16 cellular contexts compared by ENCODE assay signal in the genomic region with DNA sequence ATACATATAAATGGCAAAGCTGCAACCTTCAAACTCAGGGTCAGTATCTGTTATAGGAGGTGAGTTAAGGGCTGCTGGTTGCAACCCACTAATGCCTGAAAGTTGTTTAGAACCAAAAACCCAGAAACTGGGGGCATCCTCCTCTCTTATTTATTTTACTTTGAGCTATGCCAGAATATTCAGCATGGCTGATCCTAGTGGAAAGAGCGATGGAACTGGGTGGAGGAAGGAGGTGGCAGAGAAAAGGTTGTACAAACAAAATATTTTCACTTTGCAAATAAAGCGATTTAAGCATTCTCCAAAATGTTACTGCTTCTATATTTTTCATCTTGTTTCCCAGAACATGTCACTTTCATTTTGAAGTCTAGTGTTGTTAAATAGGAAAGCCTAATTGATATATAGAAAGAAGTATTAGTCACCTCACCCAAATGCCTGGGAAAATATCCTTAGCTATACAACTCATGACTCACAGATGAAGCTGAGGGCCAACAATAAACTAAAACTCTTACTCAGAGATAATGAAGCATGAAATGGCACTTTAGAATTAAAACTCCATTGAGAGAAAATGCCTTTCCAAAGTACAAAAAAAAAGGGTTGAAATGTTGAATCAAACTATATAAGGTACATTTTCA.
DNase-seq lines count a peak whose midpoint lies in the region; TF ChIP-seq lines count a peak whose summit lies in the region.
"Had no signal": no experiment of that assay in that cellular context is flagged by ENCODE, and none has a peak within 500 bp of the region (broad histone marks: within the 10 kb centered on the region; RNA-seq: fewer than 3 reads in every experiment).

No MANE protein-coding gene starts in this region.

- no peaks in the 10 kb centered on the region for H3K4me1 Mint-ChIP-seq in endothelial cell (ENCODE audit: unreplicated experiment)
- no peaks in the 10 kb centered on the region for H3K4me1 Mint-ChIP-seq in activated CD4-positive, alpha-beta T cell treated with anti-CD3 and anti-CD28 coated beads, Interleukin-2, amount 10 ng/mL, durations not matched to agents 7 days and 5 days
- H3K4me1 Mint-ChIP-seq: naive thymus-derived CD8-positive, alpha-beta T cell; stimulated activated memory B cell treated with anti-CD40 and anti-IgM and Interleukin-4, amounts not matched to agents 10 μg/mL and 1 μg/mL and 100 μg/mL, for 72 hours had no signal

- no peaks in the 10 kb centered on the region for H3K27me3 Mint-ChIP-seq in endothelial cell (ENCODE audit: unreplicated experiment)
- peaks cover 1% of the 10 kb centered on the region for H3K27me3 Mint-ChIP-seq in activated CD4-positive, alpha-beta T cell treated with anti-CD3 and anti-CD28 coated beads, Interleukin-2, amount 10 ng/mL, durations not matched to agents 7 days and 5 days
- H3K27me3 Mint-ChIP-seq: dendritic cell treated with granulocyte-macrophage colony-stimulating factor and Interleukin-4, amounts not matched to agents 40 ng/mL and 50 ng/mL, for 4 days; stimulated activated memory B cell treated with anti-CD40 and anti-IgM and Interleukin-4, amounts not matched to agents 10 μg/mL and 1 μg/mL and 100 μg/mL, for 72 hours had no signal

- peak; percentile 70 for TF ChIP-seq EP300 in Ishikawa (IDR thresholded peaks at IDR 0.05; ENCODE audit: borderline replicate concordance)

- POLR2A ChIA-PET in activated CD4-positive, alpha-beta T cell treated with anti-CD3 and anti-CD28 coated beads, Interleukin-2, amount 10 ng/mL, durations not matched to agents 7 days and 5 days (lab: Charles Lee), result no interaction called here

- H3K27ac ChIP-seq in brain microvascular endothelial cell, result peak overlapping the region; percentile 83
- H3K27ac ChIP-seq: Peyer's patch, VCaP had no signal

- DNase-seq in AG20443 (ENCODE audit: low spot score), result peak; percentile 45
- peak; percentile 73 for DNase-seq in brain microvascular endothelial cell
- DNase-seq in kidney glomerular epithelial cell (lab: John Stamatoyannopoulos, UW), result peak; percentile 92
- no peak for DNase-seq in endothelial cell (ENCODE audit: low spot score)
- no peak for DNase-seq in NCI-H1930 (lab: John Stamatoyannopoulos, UW)
- no peak for DNase-seq in NCI-H1105 treated with DMSO at 0.1 percent for 48 hours (lab: John Stamatoyannopoulos, UW)
- DNase-seq in activated CD4-positive, alpha-beta T cell treated with anti-CD3 and anti-CD28 coated beads, Interleukin-2, amount 10 ng/mL, durations not matched to agents 7 days and 5 days, result no peak
- DNase-seq: activated effector memory CD4-positive, alpha-beta T cell treated with Interleukin-2 at 50 U/mL for 16 hours; naive thymus-derived CD8-positive, alpha-beta T cell; NCI-H2081 treated with DMSO at 0.1 percent for 48 hours; Peyer's patch; stimulated activated CD4-positive, alpha-beta T cell treated with anti-CD3 and anti-CD28 coated beads, Interleukin-15, amount 100 ng/mL, for 24 hours had no signal

- H3K4me3 ChIP-seq in brain microvascular endothelial cell (ENCODE audit: low read depth, low read length), result no peak overlapping the region
- H3K4me3 ChIP-seq: Peyer's patch had no signal

- no peaks in the 10 kb centered on the region for H3K9me3 Mint-ChIP-seq in endothelial cell (ENCODE audit: unreplicated experiment)
- H3K9me3 Mint-ChIP-seq in activated CD4-positive, alpha-beta T cell treated with anti-CD3 and anti-CD28 coated beads, Interleukin-2, amount 10 ng/mL, durations not matched to agents 7 days and 5 days, result no peaks in the 10 kb centered on the region
- H3K9me3 Mint-ChIP-seq: dendritic cell treated with granulocyte-macrophage colony-stimulating factor and Interleukin-4, amounts not matched to agents 40 ng/mL and 50 ng/mL, for 4 days; stimulated activated memory B cell treated with anti-CD40 and anti-IgM and Interleukin-4, amounts not matched to agents 10 μg/mL and 1 μg/mL and 100 μg/mL, for 72 hours had no signal

- TF ChIP-seq CTCF in brain microvascular endothelial cell (IDR thresholded peaks at IDR 0.05; ENCODE audit: low read depth, low read length, missing control alignments) (no peak), endothelial cell (IDR thresholded peaks at IDR 0.05; ENCODE audit: unreplicated experiment) (no peak)

- TF ChIP-seq RAD21 in Ishikawa (IDR thresholded peaks at IDR 0.05; ENCODE audit: low read depth), result no peak

- no peak overlapping the region for H3K27ac Mint-ChIP-seq in endothelial cell (ENCODE audit: unreplicated experiment)
- no peak overlapping the region for H3K27ac Mint-ChIP-seq in activated CD4-positive, alpha-beta T cell treated with anti-CD3 and anti-CD28 coated beads, Interleukin-2, amount 10 ng/mL, durations not matched to agents 7 days and 5 days
- H3K27ac Mint-ChIP-seq: dendritic cell treated with granulocyte-macrophage colony-stimulating factor and Interleukin-4, amounts not matched to agents 40 ng/mL and 50 ng/mL, for 4 days; naive thymus-derived CD8-positive, alpha-beta T cell; stimulated activated memory B cell treated with anti-CD40 and anti-IgM and Interleukin-4, amounts not matched to agents 10 μg/mL and 1 μg/mL and 100 μg/mL, for 72 hours had no signal

- H3K4me3 Mint-ChIP-seq in endothelial cell (ENCODE audit: unreplicated experiment), result no peak overlapping the region
- H3K4me3 Mint-ChIP-seq in activated CD4-positive, alpha-beta T cell treated with anti-CD3 and anti-CD28 coated beads, Interleukin-2, amount 10 ng/mL, durations not matched to agents 7 days and 5 days, result no peak overlapping the region
- H3K4me3 Mint-ChIP-seq: dendritic cell treated with granulocyte-macrophage colony-stimulating factor and Interleukin-4, amounts not matched to agents 40 ng/mL and 50 ng/mL, for 4 days; naive thymus-derived CD8-positive, alpha-beta T cell; stimulated activated memory B cell treated with anti-CD40 and anti-IgM and Interleukin-4, amounts not matched to agents 10 μg/mL and 1 μg/mL and 100 μg/mL, for 72 hours had no signal

- no peaks in the 10 kb centered on the region for H3K36me3 Mint-ChIP-seq in endothelial cell (ENCODE audit: low read depth, unreplicated experiment)
- no peaks in the 10 kb centered on the region for H3K36me3 Mint-ChIP-seq in activated CD4-positive, alpha-beta T cell treated with anti-CD3 and anti-CD28 coated beads, Interleukin-2, amount 10 ng/mL, durations not matched to agents 7 days and 5 days (ENCODE audit: low read depth)
- H3K36me3 Mint-ChIP-seq: naive thymus-derived CD8-positive, alpha-beta T cell; stimulated activated memory B cell treated with anti-CD40 and anti-IgM and Interleukin-4, amounts not matched to agents 10 μg/mL and 1 μg/mL and 100 μg/mL, for 72 hours had no signal

- H3K27me3 ChIP-seq in brain microvascular endothelial cell (replicated peaks), result no peaks in the 10 kb centered on the region
- H3K27me3 ChIP-seq: Peyer's patch had no signal

- in situ Hi-C loops in brain microvascular endothelial cell (cut with HindIII; ENCODE audit: low pct_ligation_motif_present, low sequenced_read_pairs), result no loop called here

- CTCF ChIA-PET in activated CD4-positive, alpha-beta T cell treated with anti-CD3 and anti-CD28 coated beads, Interleukin-2, amount 10 ng/mL, durations not matched to agents 7 days and 5 days (lab: Charles Lee), result no interaction called here

- no peaks in the 10 kb centered on the region for H3K36me3 ChIP-seq in brain microvascular endothelial cell (replicated peaks)
- H3K36me3 ChIP-seq: Peyer's patch had no signal

TF ChIP-seq in Ishikawa, 13 proteins besides CTCF, POLR2A, EP300 and RAD21:
- TF ChIP-seq TEAD4 (IDR thresholded peaks at IDR 0.05) (peak; percentile 18; the same call in 1 of the 2 replicates), ZBTB7A (IDR thresholded peaks at IDR 0.05; ENCODE audit: low read depth) (no peak), NFIC (IDR thresholded peaks at IDR 0.05) (peak; percentile 72), FOXM1 (IDR thresholded peaks at IDR 0.05; ENCODE audit: borderline replicate concordance, low read depth) (peak; percentile 39; the same call in 1 of the 2 replicates), TCF12 (IDR thresholded peaks at IDR 0.05; ENCODE audit: low read depth) (peak; percentile 42; the same call in 1 of the 2 replicates)

Comparison
In these comparisons a context has a peak if more than half of its experiments do, and no peak if none do; other contexts are left out.
1. DNase-seq: peak in AG20443 (single experiment), brain microvascular endothelial cell (single experiment) and kidney glomerular epithelial cell (single experiment); none in endothelial cell (single experiment), NCI-H1930 (0 of 2), NCI-H1105 treated with DMSO at 0.1 percent for 48 hours (single experiment) and activated CD4-positive, alpha-beta T cell treated with anti-CD3 and anti-CD28 coated beads, Interleukin-2, amount 10 ng/mL, durations not matched to agents 7 days and 5 days (single experiment).